Comparison of ENCODE assay signal across 1 cellular context in the genomic region with DNA sequence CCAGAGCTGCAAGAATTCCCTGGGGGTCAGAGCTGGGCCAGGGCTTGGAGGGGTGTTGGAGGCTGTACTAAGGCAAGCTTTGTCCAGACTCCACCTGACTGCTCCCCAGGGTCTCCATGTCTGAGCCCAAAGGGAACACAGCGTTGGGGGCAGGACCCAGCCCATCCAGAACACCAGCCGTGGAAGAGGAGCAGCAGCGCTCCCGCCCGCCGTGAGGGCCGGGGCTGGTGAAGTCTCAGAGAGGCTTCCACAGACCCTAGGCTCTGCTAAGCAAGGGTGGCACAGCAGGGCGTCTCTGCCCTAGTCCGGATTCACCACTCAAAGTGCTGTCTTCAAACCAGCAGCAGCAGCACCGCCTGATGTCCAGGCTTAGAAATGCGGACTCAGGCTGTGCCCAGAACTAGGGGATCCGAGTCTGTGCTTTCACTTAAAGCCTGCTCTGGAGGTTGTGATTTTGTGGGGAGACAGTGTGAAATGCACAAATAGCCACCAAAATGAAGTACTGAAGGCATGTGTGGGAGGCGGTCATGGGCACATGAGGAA.
TF ChIP-seq lines count a peak whose summit lies in the region.

No MANE protein-coding gene starts in this region.

TF ChIP-seq in H1, 55 proteins besides CTCF, POLR2A, EP300 and RAD21 (continued from another document):
- TF ChIP-seq, protein P1, sequence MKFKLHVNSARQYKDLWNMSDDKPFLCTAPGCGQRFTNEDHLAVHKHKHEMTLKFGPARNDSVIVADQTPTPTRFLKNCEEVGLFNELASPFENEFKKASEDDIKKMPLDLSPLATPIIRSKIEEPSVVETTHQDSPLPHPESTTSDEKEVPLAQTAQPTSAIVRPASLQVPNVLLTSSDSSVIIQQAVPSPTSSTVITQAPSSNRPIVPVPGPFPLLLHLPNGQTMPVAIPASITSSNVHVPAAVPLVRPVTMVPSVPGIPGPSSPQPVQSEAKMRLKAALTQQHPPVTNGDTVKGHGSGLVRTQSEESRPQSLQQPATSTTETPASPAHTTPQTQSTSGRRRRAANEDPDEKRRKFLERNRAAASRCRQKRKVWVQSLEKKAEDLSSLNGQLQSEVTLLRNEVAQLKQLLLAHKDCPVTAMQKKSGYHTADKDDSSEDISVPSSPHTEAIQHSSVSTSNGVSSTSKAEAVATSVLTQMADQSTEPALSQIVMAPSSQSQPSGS (IDR thresholded peaks at IDR 0.05; ENCODE audit: low read length): no peak
- no peak for TF ChIP-seq RXRA (IDR thresholded peaks at IDR 0.05; ENCODE audit: insufficient read depth, low read depth, low read length)
- TF ChIP-seq ZNF274 (IDR thresholded peaks at IDR 0.05; ENCODE audit: borderline replicate concordance, extremely low read depth, low read length): no peak
- no peak for TF ChIP-seq CBX8 (IDR thresholded peaks at IDR 0.05; ENCODE audit: borderline replicate concordance, low read depth, low read length)
- no peak for TF ChIP-seq RNF2 (IDR thresholded peaks at IDR 0.05; ENCODE audit: borderline replicate concordance, low read depth, low read length, missing control alignments, poor library complexity, severe bottlenecking)
- TF ChIP-seq CBX5 (IDR thresholded peaks at IDR 0.05; ENCODE audit: low read depth, low read length): no peak
- TF ChIP-seq SIRT6 (IDR thresholded peaks at IDR 0.05; ENCODE audit: low read length): no peak
- TF ChIP-seq POLR2AphosphoS5 (IDR thresholded peaks at IDR 0.05; ENCODE audit: low read depth, low read length): no peak
- TF ChIP-seq SAP30 (IDR thresholded peaks at IDR 0.05; ENCODE audit: insufficient read depth, insufficient replicate concordance, low read length): no peak
